Comparison of ENCODE assay signal across 26 cellular contexts in genomic region chr13:75875450-75875849, GRCh38.
A peak's percentile ranks its signal among the peaks of the same experiment; 100 is the strongest.
DNase-seq lines count a peak whose midpoint lies in the region; ATAC-seq, FAIRE-seq and TF ChIP-seq lines count a peak whose summit lies in the region.
"Had no signal": no experiment of that assay in that cellular context is flagged by ENCODE, and none has a peak within 500 bp of the region (broad histone marks: within the 10 kb centered on the region; RNA-seq: fewer than 3 reads in every experiment).

No MANE protein-coding gene starts in this region.

- peak overlapping the region; percentile 18 for H3K4me3 Mint-ChIP-seq in activated CD8-positive, alpha-beta memory T cell treated with anti-CD3 and anti-CD28 coated beads, Interleukin-2, amount 10 ng/mL, durations not matched to agents 7 days and 5 days
- H3K4me3 Mint-ChIP-seq in dendritic cell treated with granulocyte-macrophage colony-stimulating factor and Interleukin-4, amounts not matched to agents 40 ng/mL and 50 ng/mL, for 4 days, result no peak overlapping the region
- H3K4me3 Mint-ChIP-seq in MCF 10A (ENCODE audit: unreplicated experiment), result no peak overlapping the region

- H3K4me1 ChIP-seq in BLaER1 treated with 17β-estradiol and CSF1 and Interleukin-3, amounts not matched to agents 10 nM and 100 nM, result peaks cover 0 to 23% (median 12%) of the 10 kb centered on the region in 10 experiments; a peak in 16 of 20 replicates
- H3K4me1 ChIP-seq: SJSA1 had no signal

- no peak for TF ChIP-seq CTCF in MCF 10A (IDR thresholded peaks at IDR 0.05; ENCODE audit: unreplicated experiment)

- no peak overlapping the region for H3K27ac ChIP-seq in BLaER1 treated with 17β-estradiol and CSF1 and Interleukin-3, amounts not matched to agents 10 nM and 100 nM
- H3K27ac ChIP-seq: C4-2B, GM23248, PC-9, SJSA1 had no signal

- no peak overlapping the region for H3K4me3 ChIP-seq in BLaER1 treated with 17β-estradiol and CSF1 and Interleukin-3, amounts not matched to agents 10 nM and 100 nM
- H3K4me3 ChIP-seq in MG63, result no peak overlapping the region
- H3K4me3 ChIP-seq: GM23248, K562, PC-9, SJSA1 had no signal

- intact Hi-C loops in dendritic cell treated with granulocyte-macrophage colony-stimulating factor and Interleukin-4, amounts not matched to agents 40 ng/mL and 50 ng/mL, for 4 days (cut with micrococcal nuclease), result loop anchor here (5.0 to 10.0 kb wide), 3 partner anchors 181 to 1027 kb away; no protein-coding TSS in a partner anchor
- intact Hi-C loops in MCF 10A (cut with micrococcal nuclease), result loop anchor here (5.0 to 10.0 kb wide), 3 partner anchors 789 to 1012 kb away; partner anchors contain the start of gene KCTD12

- POLR2A ChIA-PET in MCF 10A (lab: Yijun Ruan, JAX), result interaction anchor here (1.4 to 3.3 kb wide), 2 partner anchors 598 to 1010 kb away, joined by 4 to 22 read pairs; no protein-coding TSS in a partner anchor

- H4K20me1 ChIP-seq in BLaER1 treated with 17β-estradiol and CSF1 and Interleukin-3, amounts not matched to agents 10 nM and 100 nM, result no peaks in the 10 kb centered on the region

- CTCF ChIA-PET in activated CD8-positive, alpha-beta memory T cell treated with anti-CD3 and anti-CD28 coated beads, Interleukin-2, amount 10 ng/mL, durations not matched to agents 7 days and 5 days (lab: Charles Lee), result interaction anchor here (0.6 to 6.5 kb wide), 8 partner anchors 7 to 180 kb away, joined by 3 to 43 read pairs (median 4); no protein-coding TSS in a partner anchor
- CTCF ChIA-PET in MCF 10A (lab: Yijun Ruan, JAX), result interaction anchor here (0.5 to 7.3 kb wide), 35 partner anchors 12 to 1110 kb away, joined by 3 to 122 read pairs (median 4); no protein-coding TSS in a partner anchor

- H3K4me2 ChIP-seq in BLaER1 treated with 17β-estradiol and CSF1 and Interleukin-3, amounts not matched to agents 10 nM and 100 nM, result peak overlapping the region in 7 of 11 experiments; percentile 1 to 51 (median 17); a peak in 6 of 22 replicates

- peak overlapping the region; percentile 51 for H3K27ac Mint-ChIP-seq in activated CD8-positive, alpha-beta memory T cell treated with anti-CD3 and anti-CD28 coated beads, Interleukin-2, amount 10 ng/mL, durations not matched to agents 7 days and 5 days
- H3K27ac Mint-ChIP-seq in dendritic cell treated with granulocyte-macrophage colony-stimulating factor and Interleukin-4, amounts not matched to agents 40 ng/mL and 50 ng/mL, for 4 days, result peak overlapping the region; percentile 32
- no peak overlapping the region for H3K27ac Mint-ChIP-seq in MCF 10A (ENCODE audit: low read depth, unreplicated experiment)

- BruUV-seq in MCF 10A (replicated peaks; lab: Mats Ljungman, UMichigan), result no TSS peak

- DNase-seq in activated CD8-positive, alpha-beta memory T cell treated with anti-CD3 and anti-CD28 coated beads, Interleukin-2, amount 10 ng/mL, durations not matched to agents 7 days and 5 days, result no peak
- DNase-seq in activated CD8-positive, alpha-beta memory T cell treated with anti-CD3 and anti-CD28 coated beads, Interleukin-2, amount 50 U/mL, for 4 hours, result no peak
- DNase-seq in GM19239 (ENCODE audit: insufficient read length, low spot score) (no peak), MCF 10A (ENCODE audit: unreplicated experiment) (no peak), MG63 (no peak)
- DNase-seq: AML-193, DMS153, DND-41, GM23248, H7, Kasumi-1, MM.1S, NCI-H2029, NCI-H446, NCI-H524 treated with DMSO at 0.1 percent for 48 hours, NCI-H82, PC-9, Right ventricle myocardium superior, RPMI8226 had no signal

- no peaks in the 10 kb centered on the region for H3K9me3 Mint-ChIP-seq in activated CD8-positive, alpha-beta memory T cell treated with anti-CD3 and anti-CD28 coated beads, Interleukin-2, amount 10 ng/mL, durations not matched to agents 7 days and 5 days (ENCODE audit: low read depth)
- H3K9me3 Mint-ChIP-seq in dendritic cell treated with granulocyte-macrophage colony-stimulating factor and Interleukin-4, amounts not matched to agents 40 ng/mL and 50 ng/mL, for 4 days, result no peaks in the 10 kb centered on the region
- no peaks in the 10 kb centered on the region for H3K9me3 Mint-ChIP-seq in MCF 10A (ENCODE audit: unreplicated experiment)

- no peaks in the 10 kb centered on the region for H3K36me3 Mint-ChIP-seq in activated CD8-positive, alpha-beta memory T cell treated with anti-CD3 and anti-CD28 coated beads, Interleukin-2, amount 10 ng/mL, durations not matched to agents 7 days and 5 days
- no peaks in the 10 kb centered on the region for H3K36me3 Mint-ChIP-seq in dendritic cell treated with granulocyte-macrophage colony-stimulating factor and Interleukin-4, amounts not matched to agents 40 ng/mL and 50 ng/mL, for 4 days (ENCODE audit: low read depth)
- peaks cover 4% of the 10 kb centered on the region for H3K36me3 Mint-ChIP-seq in MCF 10A (ENCODE audit: insufficient read depth, unreplicated experiment)

- H3K36me3 ChIP-seq in BLaER1 treated with 17β-estradiol and CSF1 and Interleukin-3, amounts not matched to agents 10 nM and 100 nM, result no peaks in the 10 kb centered on the region
- no peaks in the 10 kb centered on the region for H3K36me3 ChIP-seq in MG63
- H3K36me3 ChIP-seq: SJSA1 had no signal

- H3K27me3 Mint-ChIP-seq in activated CD8-positive, alpha-beta memory T cell treated with anti-CD3 and anti-CD28 coated beads, Interleukin-2, amount 10 ng/mL, durations not matched to agents 7 days and 5 days, result peaks cover 24% of the 10 kb centered on the region
- peaks cover 19% of the 10 kb centered on the region for H3K27me3 Mint-ChIP-seq in dendritic cell treated with granulocyte-macrophage colony-stimulating factor and Interleukin-4, amounts not matched to agents 40 ng/mL and 50 ng/mL, for 4 days
- H3K27me3 Mint-ChIP-seq in MCF 10A (ENCODE audit: insufficient read depth, unreplicated experiment), result no peaks in the 10 kb centered on the region

- H3K9ac ChIP-seq in BLaER1 treated with 17β-estradiol and CSF1 and Interleukin-3, amounts not matched to agents 10 nM and 100 nM, result no peak overlapping the region
- H3K9ac ChIP-seq: GM23248 had no signal

- H3K9me3 ChIP-seq in BLaER1 treated with 17β-estradiol and CSF1 and Interleukin-3, amounts not matched to agents 10 nM and 100 nM (replicated peaks in 1 of 11), result no peaks in the 10 kb centered on the region
- H3K9me3 ChIP-seq in MG63, result no peaks in the 10 kb centered on the region
- H3K9me3 ChIP-seq: SJSA1 had no signal

- no peaks in the 10 kb centered on the region for H3K27me3 ChIP-seq in BLaER1 treated with 17β-estradiol and CSF1 and Interleukin-3, amounts not matched to agents 10 nM and 100 nM
- H3K27me3 ChIP-seq in MG63, result no peaks in the 10 kb centered on the region

- FAIRE-seq in GM19239 (lab: Jason Lieb, UNC), result peak; percentile 78
- FAIRE-seq: A204.1, HTR-8/SVneo, K562 had no signal

- H3K4me1 Mint-ChIP-seq in activated CD8-positive, alpha-beta memory T cell treated with anti-CD3 and anti-CD28 coated beads, Interleukin-2, amount 10 ng/mL, durations not matched to agents 7 days and 5 days, result peaks cover 20% of the 10 kb centered on the region
- peaks cover 35% of the 10 kb centered on the region for H3K4me1 Mint-ChIP-seq in dendritic cell treated with granulocyte-macrophage colony-stimulating factor and Interleukin-4, amounts not matched to agents 40 ng/mL and 50 ng/mL, for 4 days (ENCODE audit: low read depth)
- H3K4me1 Mint-ChIP-seq in MCF 10A (ENCODE audit: insufficient read depth, unreplicated experiment), result no peaks in the 10 kb centered on the region

- peak; percentile 27 for ATAC-seq in activated CD8-positive, alpha-beta memory T cell treated with anti-CD3 and anti-CD28 coated beads, Interleukin-2, amount 10 ng/mL, durations not matched to agents 7 days and 5 days
